In genomic region chr6:52694404-52694803, GRCh38 we compare ENCODE assay signal across 29 cellular contexts.
"Had no signal": no experiment of that assay in that cellular context is flagged by ENCODE, and none has a peak within 500 bp of the region (broad histone marks: within the 10 kb centered on the region; RNA-seq: fewer than 3 reads in every experiment).

No MANE protein-coding gene starts in this region.

- H3K4me3 ChIP-seq: colonic mucosa, coronary artery, dorsolateral prefrontal cortex, esophagus muscularis mucosa, esophagus squamous epithelium, gastrocnemius medialis, gastroesophageal sphincter, heart left ventricle, heart right ventricle had no signal

- H3K27ac ChIP-seq: colonic mucosa, coronary artery, dorsolateral prefrontal cortex, epithelial cell of prostate, esophagus muscularis mucosa, esophagus squamous epithelium, foreskin keratinocyte, gastrocnemius medialis, gastroesophageal sphincter, heart left ventricle, heart right ventricle had no signal

- H3K27me3 ChIP-seq: colonic mucosa, dorsolateral prefrontal cortex, esophagus muscularis mucosa, esophagus squamous epithelium, foreskin keratinocyte, gastrocnemius medialis, gastroesophageal sphincter had no signal

- FAIRE-seq: colon, endometrium, endothelial cell of umbilical vein, frontal cortex had no signal

- H3K9me3 ChIP-seq: colonic mucosa, esophagus muscularis mucosa, esophagus squamous epithelium, gastrocnemius medialis, gastroesophageal sphincter, heart left ventricle, heart right ventricle had no signal

- DNase-seq: colonic mucosa; cortex of kidney; dermis blood vessel endothelial cell; dorsolateral prefrontal cortex; effector CD4-positive, alpha-beta T cell; effector CD8-positive, alpha-beta T cell; effector memory CD4-positive, alpha-beta T cell; effector memory CD8-positive, alpha-beta T cell; endodermal cell; erythroblast; esophagus squamous epithelium; foreskin fibroblast; foreskin keratinocyte; foreskin melanocyte; gastrocnemius medialis; glutamatergic neuron; head of caudate nucleus; heart left ventricle; heart right ventricle had no signal

- H3K4me3 Mint-ChIP-seq: dendritic cell treated with granulocyte-macrophage colony-stimulating factor and Interleukin-4, amounts not matched to agents 40 ng/mL and 50 ng/mL, for 4 days; effector memory CD8-positive, alpha-beta T cell; endodermal cell had no signal

- H3K4me1 ChIP-seq: colonic mucosa, esophagus muscularis mucosa, foreskin keratinocyte, gastrocnemius medialis, gastroesophageal sphincter, heart left ventricle, heart right ventricle had no signal

- H3K9me3 Mint-ChIP-seq: effector memory CD8-positive, alpha-beta T cell; endodermal cell had no signal

- ATAC-seq: effector memory CD8-positive, alpha-beta T cell; esophagus mucosa; foreskin keratinocyte; gastrocnemius medialis; gastroesophageal sphincter; heart left ventricle; heart right ventricle had no signal

- H3K36me3 ChIP-seq: colonic mucosa, esophagus muscularis mucosa, esophagus squamous epithelium, gastrocnemius medialis, gastroesophageal sphincter, heart left ventricle, heart right ventricle had no signal

- H3K27ac Mint-ChIP-seq: dendritic cell treated with granulocyte-macrophage colony-stimulating factor and Interleukin-4, amounts not matched to agents 40 ng/mL and 50 ng/mL, for 4 days; effector memory CD8-positive, alpha-beta T cell; endodermal cell had no signal
